ENCODE assay signal across 1 cellular context in the genomic region with DNA sequence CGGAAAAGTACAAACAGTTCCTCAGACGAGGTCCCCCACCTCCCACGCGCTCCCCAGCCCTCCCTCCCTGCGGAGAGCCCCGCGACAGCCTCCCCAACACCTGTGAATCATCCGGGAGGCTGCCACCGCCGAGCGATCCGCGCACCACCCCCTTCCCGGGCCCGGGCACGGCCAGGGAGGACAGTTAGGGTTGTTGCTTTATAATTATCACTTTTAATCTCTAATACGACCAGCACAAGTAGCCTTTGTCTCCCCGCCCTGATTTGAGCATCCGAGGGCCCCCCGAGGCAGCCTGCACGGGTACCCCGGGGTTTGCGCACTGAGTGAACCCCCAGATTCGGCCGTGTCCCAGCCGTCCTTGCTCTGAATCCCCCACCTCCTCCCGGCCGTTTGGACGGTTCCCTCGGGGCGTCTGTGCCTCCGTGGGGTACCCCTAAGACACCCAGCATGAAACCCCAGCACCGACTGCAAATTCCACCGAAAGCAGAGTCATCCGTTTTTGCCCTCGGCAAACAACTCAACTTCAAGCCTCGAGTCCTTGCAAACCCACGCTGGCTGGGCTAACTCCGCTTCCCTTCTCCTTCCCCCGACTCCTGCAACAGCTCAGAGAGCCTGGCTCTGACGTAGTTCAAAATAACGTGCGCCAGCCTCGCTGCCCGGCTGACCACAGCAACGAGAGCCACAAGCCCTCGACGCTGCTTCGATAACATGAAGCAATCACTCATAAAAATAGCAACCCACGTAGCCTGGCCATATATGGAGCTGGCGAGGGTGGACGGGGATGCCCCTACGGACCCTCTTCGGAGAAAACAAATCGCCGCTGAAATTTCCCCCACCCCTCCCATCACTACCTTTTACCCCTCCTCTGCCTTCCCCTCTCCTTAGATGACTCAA.
TF ChIP-seq lines count a peak whose summit lies in the region.

No MANE protein-coding gene starts in this region.

TF ChIP-seq in WTC11, 78 proteins besides CTCF, POLR2A, EP300 and RAD21 (continued from another document and continues in another):
- TF ChIP-seq, protein P1, sequence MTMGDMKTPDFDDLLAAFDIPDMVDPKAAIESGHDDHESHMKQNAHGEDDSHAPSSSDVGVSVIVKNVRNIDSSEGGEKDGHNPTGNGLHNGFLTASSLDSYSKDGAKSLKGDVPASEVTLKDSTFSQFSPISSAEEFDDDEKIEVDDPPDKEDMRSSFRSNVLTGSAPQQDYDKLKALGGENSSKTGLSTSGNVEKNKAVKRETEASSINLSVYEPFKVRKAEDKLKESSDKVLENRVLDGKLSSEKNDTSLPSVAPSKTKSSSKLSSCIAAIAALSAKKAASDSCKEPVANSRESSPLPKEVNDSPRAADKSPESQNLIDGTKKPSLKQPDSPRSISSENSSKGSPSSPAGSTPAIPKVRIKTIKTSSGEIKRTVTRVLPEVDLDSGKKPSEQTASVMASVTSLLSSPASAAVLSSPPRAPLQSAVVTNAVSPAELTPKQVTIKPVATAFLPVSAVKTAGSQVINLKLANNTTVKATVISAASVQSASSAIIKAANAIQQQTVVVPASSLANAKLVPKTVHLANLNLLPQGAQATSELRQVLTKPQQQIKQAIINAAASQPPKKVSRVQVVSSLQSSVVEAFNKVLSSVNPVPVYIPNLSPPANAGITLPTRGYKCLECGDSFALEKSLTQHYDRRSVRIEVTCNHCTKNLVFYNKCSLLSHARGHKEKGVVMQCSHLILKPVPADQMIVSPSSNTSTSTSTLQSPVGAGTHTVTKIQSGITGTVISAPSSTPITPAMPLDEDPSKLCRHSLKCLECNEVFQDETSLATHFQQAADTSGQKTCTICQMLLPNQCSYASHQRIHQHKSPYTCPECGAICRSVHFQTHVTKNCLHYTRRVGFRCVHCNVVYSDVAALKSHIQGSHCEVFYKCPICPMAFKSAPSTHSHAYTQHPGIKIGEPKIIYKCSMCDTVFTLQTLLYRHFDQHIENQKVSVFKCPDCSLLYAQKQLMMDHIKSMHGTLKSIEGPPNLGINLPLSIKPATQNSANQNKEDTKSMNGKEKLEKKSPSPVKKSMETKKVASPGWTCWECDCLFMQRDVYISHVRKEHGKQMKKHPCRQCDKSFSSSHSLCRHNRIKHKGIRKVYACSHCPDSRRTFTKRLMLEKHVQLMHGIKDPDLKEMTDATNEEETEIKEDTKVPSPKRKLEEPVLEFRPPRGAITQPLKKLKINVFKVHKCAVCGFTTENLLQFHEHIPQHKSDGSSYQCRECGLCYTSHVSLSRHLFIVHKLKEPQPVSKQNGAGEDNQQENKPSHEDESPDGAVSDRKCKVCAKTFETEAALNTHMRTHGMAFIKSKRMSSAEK (CRISPR knock-in tag; IDR thresholded peaks at IDR 0.05; ENCODE audit: borderline replicate concordance) = 0 out of 2 replicates have a peak, but pooled peaks have one; percentile 0
- TF ChIP-seq NFYB (CRISPR knock-in tag; conservative IDR thresholded peaks at IDR 0.05; ENCODE audit: low read depth) (peak; percentile 31), ATF1 (CRISPR knock-in tag; IDR thresholded peaks at IDR 0.05) (no peak), ELF4 (CRISPR knock-in tag; IDR thresholded peaks at IDR 0.05; ENCODE audit: low read depth) (no peak), JUN (CRISPR knock-in tag; IDR thresholded peaks at IDR 0.05) (peak; percentile 67; the same call in 1 of the 2 replicates), HMGA2 (CRISPR knock-in tag; IDR thresholded peaks at IDR 0.05) (no peak), ZNF396 (CRISPR knock-in tag; IDR thresholded peaks at IDR 0.05; ENCODE audit: borderline replicate concordance) (no peak), GABPB1 (CRISPR knock-in tag; IDR thresholded peaks at IDR 0.05) (no peak), ZNF219 (CRISPR knock-in tag; IDR thresholded peaks at IDR 0.05; ENCODE audit: borderline replicate concordance) (no peak), IRF2 (CRISPR knock-in tag; IDR thresholded peaks at IDR 0.05; ENCODE audit: borderline replicate concordance, low read depth) (no peak), NFATC4 (CRISPR knock-in tag; IDR thresholded peaks at IDR 0.05) (no peak), PRRX2 (CRISPR knock-in tag; IDR thresholded peaks at IDR 0.05) (no peak), MYBL2 (CRISPR knock-in tag; IDR thresholded peaks at IDR 0.05) (peak; percentile 96), ZNF138 (CRISPR knock-in tag; conservative IDR thresholded peaks at IDR 0.05) (peak; percentile 79; the same call in 1 of the 2 replicates), SOX15 (CRISPR knock-in tag; IDR thresholded peaks at IDR 0.05) (no peak), SMAD3 (CRISPR knock-in tag; IDR thresholded peaks at IDR 0.05; ENCODE audit: borderline replicate concordance) (peak; percentile 96; the same call in 1 of the 2 replicates), TEAD1 (CRISPR knock-in tag; IDR thresholded peaks at IDR 0.05) (peak; percentile 95)
- TF ChIP-seq, protein P2, sequence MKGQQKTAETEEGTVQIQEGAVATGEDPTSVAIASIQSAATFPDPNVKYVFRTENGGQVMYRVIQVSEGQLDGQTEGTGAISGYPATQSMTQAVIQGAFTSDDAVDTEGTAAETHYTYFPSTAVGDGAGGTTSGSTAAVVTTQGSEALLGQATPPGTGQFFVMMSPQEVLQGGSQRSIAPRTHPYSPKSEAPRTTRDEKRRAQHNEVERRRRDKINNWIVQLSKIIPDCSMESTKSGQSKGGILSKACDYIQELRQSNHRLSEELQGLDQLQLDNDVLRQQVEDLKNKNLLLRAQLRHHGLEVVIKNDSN (CRISPR knock-in tag; IDR thresholded peaks at IDR 0.05) = peak; percentile 73; the same call in 1 of the 2 replicates
- TF ChIP-seq, protein P3, sequence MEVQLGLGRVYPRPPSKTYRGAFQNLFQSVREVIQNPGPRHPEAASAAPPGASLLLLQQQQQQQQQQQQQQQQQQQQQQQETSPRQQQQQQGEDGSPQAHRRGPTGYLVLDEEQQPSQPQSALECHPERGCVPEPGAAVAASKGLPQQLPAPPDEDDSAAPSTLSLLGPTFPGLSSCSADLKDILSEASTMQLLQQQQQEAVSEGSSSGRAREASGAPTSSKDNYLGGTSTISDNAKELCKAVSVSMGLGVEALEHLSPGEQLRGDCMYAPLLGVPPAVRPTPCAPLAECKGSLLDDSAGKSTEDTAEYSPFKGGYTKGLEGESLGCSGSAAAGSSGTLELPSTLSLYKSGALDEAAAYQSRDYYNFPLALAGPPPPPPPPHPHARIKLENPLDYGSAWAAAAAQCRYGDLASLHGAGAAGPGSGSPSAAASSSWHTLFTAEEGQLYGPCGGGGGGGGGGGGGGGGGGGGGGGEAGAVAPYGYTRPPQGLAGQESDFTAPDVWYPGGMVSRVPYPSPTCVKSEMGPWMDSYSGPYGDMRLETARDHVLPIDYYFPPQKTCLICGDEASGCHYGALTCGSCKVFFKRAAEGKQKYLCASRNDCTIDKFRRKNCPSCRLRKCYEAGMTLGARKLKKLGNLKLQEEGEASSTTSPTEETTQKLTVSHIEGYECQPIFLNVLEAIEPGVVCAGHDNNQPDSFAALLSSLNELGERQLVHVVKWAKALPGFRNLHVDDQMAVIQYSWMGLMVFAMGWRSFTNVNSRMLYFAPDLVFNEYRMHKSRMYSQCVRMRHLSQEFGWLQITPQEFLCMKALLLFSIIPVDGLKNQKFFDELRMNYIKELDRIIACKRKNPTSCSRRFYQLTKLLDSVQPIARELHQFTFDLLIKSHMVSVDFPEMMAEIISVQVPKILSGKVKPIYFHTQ (CRISPR knock-in tag; IDR thresholded peaks at IDR 0.05) = no peak
- TF ChIP-seq, protein P4, sequence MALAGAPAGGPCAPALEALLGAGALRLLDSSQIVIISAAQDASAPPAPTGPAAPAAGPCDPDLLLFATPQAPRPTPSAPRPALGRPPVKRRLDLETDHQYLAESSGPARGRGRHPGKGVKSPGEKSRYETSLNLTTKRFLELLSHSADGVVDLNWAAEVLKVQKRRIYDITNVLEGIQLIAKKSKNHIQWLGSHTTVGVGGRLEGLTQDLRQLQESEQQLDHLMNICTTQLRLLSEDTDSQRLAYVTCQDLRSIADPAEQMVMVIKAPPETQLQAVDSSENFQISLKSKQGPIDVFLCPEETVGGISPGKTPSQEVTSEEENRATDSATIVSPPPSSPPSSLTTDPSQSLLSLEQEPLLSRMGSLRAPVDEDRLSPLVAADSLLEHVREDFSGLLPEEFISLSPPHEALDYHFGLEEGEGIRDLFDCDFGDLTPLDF (CRISPR knock-in tag; IDR thresholded peaks at IDR 0.05) = peak; percentile 81; the same call in 1 of the 2 replicates
- TF ChIP-seq, protein P5, sequence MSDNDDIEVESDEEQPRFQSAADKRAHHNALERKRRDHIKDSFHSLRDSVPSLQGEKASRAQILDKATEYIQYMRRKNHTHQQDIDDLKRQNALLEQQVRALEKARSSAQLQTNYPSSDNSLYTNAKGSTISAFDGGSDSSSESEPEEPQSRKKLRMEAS (CRISPR knock-in tag; IDR thresholded peaks at IDR 0.05) = peak; percentile 87
- TF ChIP-seq, protein P6, sequence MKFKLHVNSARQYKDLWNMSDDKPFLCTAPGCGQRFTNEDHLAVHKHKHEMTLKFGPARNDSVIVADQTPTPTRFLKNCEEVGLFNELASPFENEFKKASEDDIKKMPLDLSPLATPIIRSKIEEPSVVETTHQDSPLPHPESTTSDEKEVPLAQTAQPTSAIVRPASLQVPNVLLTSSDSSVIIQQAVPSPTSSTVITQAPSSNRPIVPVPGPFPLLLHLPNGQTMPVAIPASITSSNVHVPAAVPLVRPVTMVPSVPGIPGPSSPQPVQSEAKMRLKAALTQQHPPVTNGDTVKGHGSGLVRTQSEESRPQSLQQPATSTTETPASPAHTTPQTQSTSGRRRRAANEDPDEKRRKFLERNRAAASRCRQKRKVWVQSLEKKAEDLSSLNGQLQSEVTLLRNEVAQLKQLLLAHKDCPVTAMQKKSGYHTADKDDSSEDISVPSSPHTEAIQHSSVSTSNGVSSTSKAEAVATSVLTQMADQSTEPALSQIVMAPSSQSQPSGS (CRISPR knock-in tag; IDR thresholded peaks at IDR 0.05; ENCODE audit: borderline replicate concordance, low read depth) = no peak
- TF ChIP-seq, protein P7, sequence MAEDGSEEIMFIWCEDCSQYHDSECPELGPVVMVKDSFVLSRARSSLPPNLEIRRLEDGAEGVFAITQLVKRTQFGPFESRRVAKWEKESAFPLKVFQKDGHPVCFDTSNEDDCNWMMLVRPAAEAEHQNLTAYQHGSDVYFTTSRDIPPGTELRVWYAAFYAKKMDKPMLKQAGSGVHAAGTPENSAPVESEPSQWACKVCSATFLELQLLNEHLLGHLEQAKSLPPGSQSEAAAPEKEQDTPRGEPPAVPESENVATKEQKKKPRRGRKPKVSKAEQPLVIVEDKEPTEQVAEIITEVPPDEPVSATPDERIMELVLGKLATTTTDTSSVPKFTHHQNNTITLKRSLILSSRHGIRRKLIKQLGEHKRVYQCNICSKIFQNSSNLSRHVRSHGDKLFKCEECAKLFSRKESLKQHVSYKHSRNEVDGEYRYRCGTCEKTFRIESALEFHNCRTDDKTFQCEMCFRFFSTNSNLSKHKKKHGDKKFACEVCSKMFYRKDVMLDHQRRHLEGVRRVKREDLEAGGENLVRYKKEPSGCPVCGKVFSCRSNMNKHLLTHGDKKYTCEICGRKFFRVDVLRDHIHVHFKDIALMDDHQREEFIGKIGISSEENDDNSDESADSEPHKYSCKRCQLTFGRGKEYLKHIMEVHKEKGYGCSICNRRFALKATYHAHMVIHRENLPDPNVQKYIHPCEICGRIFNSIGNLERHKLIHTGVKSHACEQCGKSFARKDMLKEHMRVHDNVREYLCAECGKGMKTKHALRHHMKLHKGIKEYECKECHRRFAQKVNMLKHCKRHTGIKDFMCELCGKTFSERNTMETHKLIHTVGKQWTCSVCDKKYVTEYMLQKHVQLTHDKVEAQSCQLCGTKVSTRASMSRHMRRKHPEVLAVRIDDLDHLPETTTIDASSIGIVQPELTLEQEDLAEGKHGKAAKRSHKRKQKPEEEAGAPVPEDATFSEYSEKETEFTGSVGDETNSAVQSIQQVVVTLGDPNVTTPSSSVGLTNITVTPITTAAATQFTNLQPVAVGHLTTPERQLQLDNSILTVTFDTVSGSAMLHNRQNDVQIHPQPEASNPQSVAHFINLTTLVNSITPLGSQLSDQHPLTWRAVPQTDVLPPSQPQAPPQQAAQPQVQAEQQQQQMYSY (CRISPR knock-in tag; IDR thresholded peaks at IDR 0.05) = no peak
- TF ChIP-seq, protein P8, sequence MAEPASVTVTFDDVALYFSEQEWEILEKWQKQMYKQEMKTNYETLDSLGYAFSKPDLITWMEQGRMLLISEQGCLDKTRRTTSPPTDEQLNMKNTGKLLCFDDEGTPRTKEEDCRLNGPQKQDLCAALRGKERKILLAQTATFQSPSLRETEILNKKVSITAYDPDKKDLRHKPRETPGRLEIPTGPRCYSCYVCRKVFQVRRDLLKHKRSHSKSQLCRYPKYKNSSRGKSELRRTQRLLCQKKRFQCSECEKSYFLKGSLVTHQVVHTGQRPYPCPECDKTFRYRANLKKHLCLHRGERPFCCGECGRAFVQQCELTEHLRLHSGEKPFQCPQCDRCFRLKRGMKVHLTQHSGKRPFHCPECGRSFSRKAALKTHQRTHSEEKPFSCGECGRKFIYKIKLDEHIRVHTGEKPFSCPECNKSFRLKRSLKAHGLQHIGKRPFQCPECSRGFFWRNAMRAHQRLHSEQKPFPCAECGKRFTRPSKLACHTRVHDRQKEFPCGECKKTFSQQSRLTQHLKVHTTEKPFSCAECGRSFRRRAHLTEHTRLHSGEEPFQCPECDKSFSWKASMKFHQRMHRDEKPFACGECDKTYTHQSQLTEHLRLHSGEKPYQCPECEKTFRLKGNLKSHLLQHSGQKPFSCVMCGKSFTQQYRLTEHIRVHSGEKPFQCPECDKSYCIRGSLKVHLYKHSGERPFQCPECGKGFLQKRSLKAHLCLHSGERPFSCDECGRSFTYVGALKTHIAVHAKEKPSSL (CRISPR knock-in tag; conservative IDR thresholded peaks at IDR 0.05) = no peak
- TF ChIP-seq, protein P9, sequence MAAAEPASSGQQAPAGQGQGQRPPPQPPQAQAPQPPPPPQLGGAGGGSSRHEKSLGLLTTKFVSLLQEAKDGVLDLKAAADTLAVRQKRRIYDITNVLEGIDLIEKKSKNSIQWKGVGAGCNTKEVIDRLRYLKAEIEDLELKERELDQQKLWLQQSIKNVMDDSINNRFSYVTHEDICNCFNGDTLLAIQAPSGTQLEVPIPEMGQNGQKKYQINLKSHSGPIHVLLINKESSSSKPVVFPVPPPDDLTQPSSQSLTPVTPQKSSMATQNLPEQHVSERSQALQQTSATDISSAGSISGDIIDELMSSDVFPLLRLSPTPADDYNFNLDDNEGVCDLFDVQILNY (CRISPR knock-in tag; IDR thresholded peaks at IDR 0.05) = no peak
